In the genomic region with DNA sequence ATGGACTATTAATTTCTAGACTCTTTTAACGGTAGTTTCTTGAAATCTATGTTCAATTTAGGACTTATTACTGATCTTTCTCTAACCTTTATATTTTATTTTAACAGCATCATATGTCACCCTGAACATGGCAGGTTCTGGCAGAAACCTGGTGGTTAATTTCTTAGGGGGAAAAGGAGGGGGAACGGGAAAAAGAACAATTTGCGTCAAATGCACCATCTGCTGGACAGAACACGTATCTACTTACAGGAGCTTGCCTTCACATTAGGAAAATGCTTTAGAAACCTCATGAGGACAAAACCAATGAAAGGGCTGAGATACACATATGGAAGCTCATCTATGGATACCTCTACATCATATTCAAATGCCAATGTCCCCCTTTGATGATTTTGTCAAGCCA, we compare ENCODE assay signal across 8 cellular contexts.
A peak's percentile ranks its signal among the peaks of the same experiment; 100 is the strongest.
DNase-seq lines count a peak whose midpoint lies in the region; ATAC-seq and TF ChIP-seq lines count a peak whose summit lies in the region.

No MANE protein-coding gene starts in this region.

- H3K36me3 Mint-ChIP-seq in activated CD8-positive, alpha-beta T cell treated with anti-CD3 and anti-CD28 coated beads for 36 hours (ENCODE audit: low read depth), result no peaks in the 10 kb centered on the region
- no peaks in the 10 kb centered on the region for H3K36me3 Mint-ChIP-seq in activated CD8-positive, alpha-beta T cell treated with anti-CD3 and anti-CD28 coated beads, Interleukin-2, amount 10 ng/mL, durations not matched to agents 7 days and 5 days (ENCODE audit: low read depth)
- no peaks in the 10 kb centered on the region for H3K36me3 Mint-ChIP-seq in nephron progenitor cell (ENCODE audit: low read depth)

- CTCF ChIA-PET in activated CD8-positive, alpha-beta T cell treated with anti-CD3 and anti-CD28 coated beads for 36 hours (lab: Charles Lee), result interaction anchor here (1.4 to 2.0 kb wide), 2 partner anchors 9 to 90 kb away, joined by 5 to 6 read pairs; no protein-coding TSS in a partner anchor
- CTCF ChIA-PET in activated CD8-positive, alpha-beta T cell treated with anti-CD3 and anti-CD28 coated beads, Interleukin-2, amount 10 ng/mL, durations not matched to agents 7 days and 5 days (lab: Charles Lee), result interaction anchor here (1.4 kb wide), 1 partner anchor 11 kb away, joined by 5 read pairs; no protein-coding TSS in a partner anchor

- TF ChIP-seq POLR2A in body of pancreas (IDR thresholded peaks at IDR 0.05), result no peak

- ATAC-seq in activated CD8-positive, alpha-beta T cell treated with anti-CD3 and anti-CD28 coated beads for 36 hours, result no peak
- no peak for ATAC-seq in activated CD8-positive, alpha-beta T cell treated with anti-CD3 and anti-CD28 coated beads, Interleukin-2, amount 10 ng/mL, durations not matched to agents 7 days and 5 days
- no peak for ATAC-seq in body of pancreas
- ATAC-seq in GM19397 (IDR thresholded peaks at IDR 0.05; ENCODE audit: unreplicated experiment), result no peak

- 14 to 19% methylated on average over 4 of the region's 4 CpGs for WGBS in body of pancreas, 2 donors

- no peak overlapping the region for H3K27ac Mint-ChIP-seq in activated CD8-positive, alpha-beta T cell treated with anti-CD3 and anti-CD28 coated beads for 36 hours
- no peak overlapping the region for H3K27ac Mint-ChIP-seq in activated CD8-positive, alpha-beta T cell treated with anti-CD3 and anti-CD28 coated beads, Interleukin-2, amount 10 ng/mL, durations not matched to agents 7 days and 5 days
- H3K27ac Mint-ChIP-seq in nephron progenitor cell, result no peak overlapping the region

- no peaks in the 10 kb centered on the region for H3K36me3 ChIP-seq in body of pancreas (replicated peaks in 1 of 2; ENCODE audit: insufficient read depth in 1 of 2, low read depth in 2 of 2)

- H3K27ac ChIP-seq in body of pancreas, result no peak overlapping the region

- no peak for DNase-seq in activated CD8-positive, alpha-beta T cell treated with anti-CD3 and anti-CD28 coated beads for 36 hours
- DNase-seq in activated CD8-positive, alpha-beta T cell treated with anti-CD3 and anti-CD28 coated beads, Interleukin-2, amount 10 ng/mL, durations not matched to agents 7 days and 5 days, result no peak
- DNase-seq in NCI-H1105 treated with DMSO at 0.1 percent for 48 hours (lab: John Stamatoyannopoulos, UW) (peak; percentile 68), body of pancreas (no peak), nephron progenitor cell (peak; percentile 11), NCI-H187 treated with DMSO at 0.1 percent for 48 hours (lab: John Stamatoyannopoulos, UW) (no peak)
- no peak for DNase-seq in effector CD8-positive, alpha-beta T cell (lab: John Stamatoyannopoulos, UW)

- no peaks in the 10 kb centered on the region for H3K9me3 Mint-ChIP-seq in activated CD8-positive, alpha-beta T cell treated with anti-CD3 and anti-CD28 coated beads for 36 hours
- H3K9me3 Mint-ChIP-seq in activated CD8-positive, alpha-beta T cell treated with anti-CD3 and anti-CD28 coated beads, Interleukin-2, amount 10 ng/mL, durations not matched to agents 7 days and 5 days (ENCODE audit: insufficient read depth), result no peaks in the 10 kb centered on the region
- no peaks in the 10 kb centered on the region for H3K9me3 Mint-ChIP-seq in nephron progenitor cell

- H3K27me3 Mint-ChIP-seq in activated CD8-positive, alpha-beta T cell treated with anti-CD3 and anti-CD28 coated beads for 36 hours, result peaks cover 1% of the 10 kb centered on the region
- no peaks in the 10 kb centered on the region for H3K27me3 Mint-ChIP-seq in activated CD8-positive, alpha-beta T cell treated with anti-CD3 and anti-CD28 coated beads, Interleukin-2, amount 10 ng/mL, durations not matched to agents 7 days and 5 days (ENCODE audit: low read depth)
- H3K27me3 Mint-ChIP-seq in nephron progenitor cell (ENCODE audit: low read depth, poor library complexity), result peaks cover 3% of the 10 kb centered on the region

- POLR2A ChIA-PET in activated CD8-positive, alpha-beta T cell treated with anti-CD3 and anti-CD28 coated beads for 36 hours (lab: Charles Lee), result no interaction called here
- POLR2A ChIA-PET in activated CD8-positive, alpha-beta T cell treated with anti-CD3 and anti-CD28 coated beads, Interleukin-2, amount 10 ng/mL, durations not matched to agents 7 days and 5 days (lab: Charles Lee), result no interaction called here

- peak; percentile 33 for TF ChIP-seq CTCF in activated CD8-positive, alpha-beta T cell treated with anti-CD3 and anti-CD28 coated beads for 36 hours (IDR thresholded peaks at IDR 0.05)
- peak in 6 of 7 experiments; percentile 22 to 54 (median 38) for TF ChIP-seq CTCF in body of pancreas (IDR thresholded peaks at IDR 0.05)
- TF ChIP-seq CTCF in nephron progenitor cell (IDR thresholded peaks at IDR 0.05), result peak; percentile 63

- H3K4me3 ChIP-seq in body of pancreas, result no peak overlapping the region

- no peak overlapping the region for H3K4me3 Mint-ChIP-seq in activated CD8-positive, alpha-beta T cell treated with anti-CD3 and anti-CD28 coated beads for 36 hours
- H3K4me3 Mint-ChIP-seq in activated CD8-positive, alpha-beta T cell treated with anti-CD3 and anti-CD28 coated beads, Interleukin-2, amount 10 ng/mL, durations not matched to agents 7 days and 5 days, result no peak overlapping the region
- no peak overlapping the region for H3K4me3 Mint-ChIP-seq in nephron progenitor cell

- no peaks in the 10 kb centered on the region for H3K27me3 ChIP-seq in body of pancreas

- no peaks in the 10 kb centered on the region for H3K4me1 Mint-ChIP-seq in activated CD8-positive, alpha-beta T cell treated with anti-CD3 and anti-CD28 coated beads for 36 hours (ENCODE audit: low read depth)
- no peaks in the 10 kb centered on the region for H3K4me1 Mint-ChIP-seq in activated CD8-positive, alpha-beta T cell treated with anti-CD3 and anti-CD28 coated beads, Interleukin-2, amount 10 ng/mL, durations not matched to agents 7 days and 5 days (ENCODE audit: low read depth)
- no peaks in the 10 kb centered on the region for H3K4me1 Mint-ChIP-seq in nephron progenitor cell

- no peaks in the 10 kb centered on the region for H3K4me1 ChIP-seq in body of pancreas

- no peaks in the 10 kb centered on the region for H3K9me3 ChIP-seq in body of pancreas

- intact Hi-C loops in activated CD8-positive, alpha-beta T cell treated with anti-CD3 and anti-CD28 coated beads for 36 hours (cut with micrococcal nuclease), result no loop called here
- intact Hi-C loops in body of pancreas (cut with DNase I), result no loop called here

Comparison
In these comparisons a context has a peak if more than half of its experiments do, and no peak if none do; other contexts are left out.
1. DNase-seq: peak in NCI-H1105 treated with DMSO at 0.1 percent for 48 hours (single experiment) and nephron progenitor cell (single experiment); none in activated CD8-positive, alpha-beta T cell treated with anti-CD3 and anti-CD28 coated beads for 36 hours (single experiment), activated CD8-positive, alpha-beta T cell treated with anti-CD3 and anti-CD28 coated beads, Interleukin-2, amount 10 ng/mL, durations not matched to agents 7 days and 5 days (single experiment), body of pancreas (0 of 4), effector CD8-positive, alpha-beta T cell (single experiment) and NCI-H187 treated with DMSO at 0.1 percent for 48 hours (single experiment).
2. Peak in every context shown above with its lines, with median percentiles within 50 percentile points of each other: CTCF ChIP-seq.